13 cellular contexts compared by ENCODE assay signal in the genomic region with DNA sequence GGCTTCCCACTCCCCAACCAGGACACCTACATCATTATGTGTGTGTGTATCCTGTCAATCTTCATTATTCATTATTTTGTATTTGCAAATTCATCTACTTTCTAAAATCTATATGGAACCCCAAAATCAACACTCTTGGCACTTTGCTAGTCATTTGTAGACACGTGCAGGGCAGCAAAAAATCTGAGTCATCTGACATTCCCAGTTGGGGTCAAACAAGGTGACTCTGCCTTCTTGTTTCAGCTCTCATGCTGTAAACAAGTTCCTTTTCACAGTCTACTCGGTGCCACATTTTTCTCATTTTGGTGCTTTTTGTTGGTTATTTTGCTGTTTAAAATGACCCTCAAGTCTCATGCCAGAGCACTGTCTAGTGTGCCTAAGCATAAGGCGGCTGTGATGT. TPM values are rescaled to one million over a fixed set of nuclear protein-coding genes. Genes with fewer than 3 reads are reported as not detected.
A peak's percentile ranks its signal among the peaks of the same experiment; 100 is the strongest.
DNase-seq lines count a peak whose midpoint lies in the region; ATAC-seq and TF ChIP-seq lines count a peak whose summit lies in the region.
"Had no signal": no experiment of that assay in that cellular context is flagged by ENCODE, and none has a peak within 500 bp of the region (broad histone marks: within the 10 kb centered on the region; RNA-seq: fewer than 3 reads in every experiment).

No MANE protein-coding gene starts in this region.

- no peak overlapping the region for H3K18ac ChIP-seq in mesendoderm (ENCODE audit: low read length)

- no peaks in the 10 kb centered on the region for H3K27me3 ChIP-seq in CD4-positive, CD25-positive, alpha-beta regulatory T cell (ENCODE audit: control insufficient read depth, insufficient read depth, low read length)
- H3K27me3 ChIP-seq in mesendoderm (ENCODE audit: insufficient read depth, low read length, poor library complexity) (no peaks in the 10 kb centered on the region), osteoblast (ENCODE audit: insufficient read depth, low read length) (no peaks in the 10 kb centered on the region)
- H3K27me3 ChIP-seq: heart right ventricle had no signal

- H2BK5ac ChIP-seq in mesendoderm (ENCODE audit: low read length), result no peak overlapping the region

- H3K4ac ChIP-seq in mesendoderm (ENCODE audit: low read depth, low read length), result no peak overlapping the region

- H3K27ac Mint-ChIP-seq in CD4-positive, CD25-positive, alpha-beta regulatory T cell, result peak overlapping the region; percentile 42 to 87 (median 48)
- H3K27ac Mint-ChIP-seq in Calu3 (ENCODE audit: unreplicated experiment) (peak overlapping the region; percentile 20), memory B cell (peak overlapping the region; percentile 3)
- H3K27ac Mint-ChIP-seq in activated T-helper 2 cell treated with anti-CD3 and anti-CD28 coated beads, Interferon-gamma antibody, Interleukin-2, Interleukin-4, amounts not matched to agents 10 μg/mL and 5 μg/mL and 100 μg/mL, durations not matched to agents 14 hours and 24 hours and 36 hours, result peak overlapping the region; percentile 78
- H3K27ac Mint-ChIP-seq: activated CD4-positive, alpha-beta T cell treated with anti-CD3 and anti-CD28 coated beads, Interleukin-2, amount 10 ng/mL, durations not matched to agents 7 days and 5 days had no signal

- no peak overlapping the region for H3K4me3 Mint-ChIP-seq in CD4-positive, CD25-positive, alpha-beta regulatory T cell
- no peak overlapping the region for H3K4me3 Mint-ChIP-seq in Calu3 (ENCODE audit: low read depth, unreplicated experiment)
- no peak overlapping the region for H3K4me3 Mint-ChIP-seq in activated T-helper 2 cell treated with anti-CD3 and anti-CD28 coated beads, Interferon-gamma antibody, Interleukin-2, Interleukin-4, amounts not matched to agents 10 μg/mL and 5 μg/mL and 100 μg/mL, durations not matched to agents 14 hours and 24 hours and 36 hours (ENCODE audit: low read depth)
- H3K4me3 Mint-ChIP-seq in memory B cell, result no peak overlapping the region
- H3K4me3 Mint-ChIP-seq: activated CD4-positive, alpha-beta T cell treated with anti-CD3 and anti-CD28 coated beads, Interleukin-2, amount 10 ng/mL, durations not matched to agents 7 days and 5 days had no signal

- peaks cover 0 to 1% (median 0%) of the 10 kb centered on the region in 7 donors for H3K9me3 Mint-ChIP-seq in CD4-positive, CD25-positive, alpha-beta regulatory T cell
- H3K9me3 Mint-ChIP-seq in Calu3 (ENCODE audit: low read depth, unreplicated experiment) (peaks cover 9% of the 10 kb centered on the region), memory B cell (peaks cover 2% of the 10 kb centered on the region)
- peaks cover 4% of the 10 kb centered on the region for H3K9me3 Mint-ChIP-seq in activated T-helper 2 cell treated with anti-CD3 and anti-CD28 coated beads, Interferon-gamma antibody, Interleukin-2, Interleukin-4, amounts not matched to agents 10 μg/mL and 5 μg/mL and 100 μg/mL, durations not matched to agents 14 hours and 24 hours and 36 hours

- no peak for ATAC-seq in CD4-positive, CD25-positive, alpha-beta regulatory T cell (ENCODE audit: low read depth in 2 of 2)
- no peak for ATAC-seq in memory B cell (ENCODE audit: low read depth)

- no peaks in the 10 kb centered on the region for H3K27me3 Mint-ChIP-seq in CD4-positive, CD25-positive, alpha-beta regulatory T cell
- no peaks in the 10 kb centered on the region for H3K27me3 Mint-ChIP-seq in Calu3 (ENCODE audit: unreplicated experiment)
- no peaks in the 10 kb centered on the region for H3K27me3 Mint-ChIP-seq in activated T-helper 2 cell treated with anti-CD3 and anti-CD28 coated beads, Interferon-gamma antibody, Interleukin-2, Interleukin-4, amounts not matched to agents 10 μg/mL and 5 μg/mL and 100 μg/mL, durations not matched to agents 14 hours and 24 hours and 36 hours (ENCODE audit: low read depth)
- no peaks in the 10 kb centered on the region for H3K27me3 Mint-ChIP-seq in memory B cell
- H3K27me3 Mint-ChIP-seq: activated CD4-positive, alpha-beta T cell treated with anti-CD3 and anti-CD28 coated beads, Interleukin-2, amount 10 ng/mL, durations not matched to agents 7 days and 5 days had no signal

- H3K4me2 ChIP-seq in mesendoderm (ENCODE audit: low read length) (no peak overlapping the region), osteoblast (ENCODE audit: insufficient read depth, low read length) (no peak overlapping the region)

- peaks cover 23% of the 10 kb centered on the region for H3K79me1 ChIP-seq in mesendoderm (ENCODE audit: low read length)

- CTCF ChIA-PET in Calu3 (lab: Charles Lee), result no interaction called here

- no CpG with 5 or more reads among the region's 3 CpGs for WGBS in mesendoderm (ENCODE audit: extremely low coverage, insufficient coverage, low lambda C conversion rate)

- H3K36me3 Mint-ChIP-seq in CD4-positive, CD25-positive, alpha-beta regulatory T cell, result peaks cover 66% of the 10 kb centered on the region
- peaks cover 27% of the 10 kb centered on the region for H3K36me3 Mint-ChIP-seq in Calu3 (ENCODE audit: insufficient read depth, unreplicated experiment)
- H3K36me3 Mint-ChIP-seq in activated T-helper 2 cell treated with anti-CD3 and anti-CD28 coated beads, Interferon-gamma antibody, Interleukin-2, Interleukin-4, amounts not matched to agents 10 μg/mL and 5 μg/mL and 100 μg/mL, durations not matched to agents 14 hours and 24 hours and 36 hours (ENCODE audit: low read depth), result peaks cover 79% of the 10 kb centered on the region
- peaks cover 33% of the 10 kb centered on the region for H3K36me3 Mint-ChIP-seq in memory B cell

- DNase-seq in CD4-positive, CD25-positive, alpha-beta regulatory T cell, result no peak
- DNase-seq in Calu3 (no peak), memory B cell (ENCODE audit: low spot score in 2 of 2) (no peak), mesendoderm (no peak), T-helper 9 cell (no peak), osteoblast (ENCODE audit: insufficient read length, low spot score, missing footprints) (no peak)
- no peak for DNase-seq in activated T-helper 2 cell treated with anti-CD3 and anti-CD28 coated beads, Interferon-gamma antibody, Interleukin-2, Interleukin-4, amounts not matched to agents 10 μg/mL and 5 μg/mL and 100 μg/mL, durations not matched to agents 14 hours and 24 hours and 36 hours (ENCODE audit: low spot score)
- DNase-seq: activated CD4-positive, alpha-beta T cell treated with anti-CD3 and anti-CD28 coated beads, Interleukin-2, amount 10 ng/mL, durations not matched to agents 7 days and 5 days; C1 segment of cervical spinal cord; heart right ventricle; NCI-H2029; NCI-H69 had no signal

- H3K79me2 ChIP-seq in mesendoderm (ENCODE audit: control insufficient read depth, insufficient read depth, low read length) (peaks cover 31% of the 10 kb centered on the region), osteoblast (ENCODE audit: insufficient read depth, low read length) (peaks cover 61% of the 10 kb centered on the region)

- no peak for TF ChIP-seq CTCF in Calu3 (IDR thresholded peaks at IDR 0.05; ENCODE audit: unreplicated experiment)
- no peak for TF ChIP-seq CTCF in osteoblast (IDR thresholded peaks at IDR 0.05; ENCODE audit: extremely low read depth, low read depth, low read length)

- peaks cover 29 to 83% (median 61%) of the 10 kb centered on the region in 4 donors for H3K4me1 Mint-ChIP-seq in CD4-positive, CD25-positive, alpha-beta regulatory T cell
- H3K4me1 Mint-ChIP-seq in Calu3 (ENCODE audit: low read depth, unreplicated experiment), result peaks cover 28% of the 10 kb centered on the region
- H3K4me1 Mint-ChIP-seq in activated T-helper 2 cell treated with anti-CD3 and anti-CD28 coated beads, Interferon-gamma antibody, Interleukin-2, Interleukin-4, amounts not matched to agents 10 μg/mL and 5 μg/mL and 100 μg/mL, durations not matched to agents 14 hours and 24 hours and 36 hours (ENCODE audit: low read depth), result peaks cover 61% of the 10 kb centered on the region
- peaks cover 32% of the 10 kb centered on the region for H3K4me1 Mint-ChIP-seq in memory B cell

- no TSS peak for BruUV-seq in Calu3 (replicated peaks; lab: Mats Ljungman, UMichigan)

- H3K27ac ChIP-seq in CD4-positive, CD25-positive, alpha-beta regulatory T cell (ENCODE audit: insufficient read depth, low read length, poor library complexity, severe bottlenecking), result no peak overlapping the region
- H3K27ac ChIP-seq in mesendoderm (ENCODE audit: low read depth, low read length) (no peak overlapping the region), osteoblast (ENCODE audit: low read depth, low read length) (no peak overlapping the region)

- H3K4me3 ChIP-seq in CD4-positive, CD25-positive, alpha-beta regulatory T cell (ENCODE audit: low read depth, low read length), result no peak overlapping the region
- H3K4me3 ChIP-seq in mesendoderm (ENCODE audit: low read length), result no peak overlapping the region
- H3K4me3 ChIP-seq in osteoblast (ENCODE audit: insufficient read depth, low read length), result no peak overlapping the region
- H3K4me3 ChIP-seq: heart right ventricle had no signal

- peaks cover 28% of the 10 kb centered on the region for H4K20me1 ChIP-seq in osteoblast (ENCODE audit: insufficient read depth, low read length)

- no peak overlapping the region for H2AFZ ChIP-seq in osteoblast (ENCODE audit: low read length)

- H4K5ac ChIP-seq in mesendoderm (ENCODE audit: low read length), result no peak overlapping the region

- no peak overlapping the region for H4K8ac ChIP-seq in mesendoderm (ENCODE audit: low read depth, low read length)

- intact Hi-C loops in Calu3 (cut with micrococcal nuclease; ENCODE audit: unreplicated experiment), result no loop called here
- intact Hi-C loops in activated T-helper 2 cell treated with anti-CD3 and anti-CD28 coated beads, Interferon-gamma antibody, Interleukin-2, Interleukin-4, amounts not matched to agents 10 μg/mL and 5 μg/mL and 100 μg/mL, durations not matched to agents 14 hours and 24 hours and 36 hours (cut with micrococcal nuclease), result loop anchor here (10.0 kb wide), 1 partner anchor 129 kb away; a partner anchor contains a TSS

- peaks cover 54% of the 10 kb centered on the region for H3K4me1 ChIP-seq in CD4-positive, CD25-positive, alpha-beta regulatory T cell (ENCODE audit: control insufficient read depth, insufficient read depth, low read length, poor library complexity, severe bottlenecking)
- H3K4me1 ChIP-seq in mesendoderm (ENCODE audit: control insufficient read depth, low read depth, low read length) (peaks cover 10% of the 10 kb centered on the region), osteoblast (ENCODE audit: insufficient read depth, low read length) (peaks cover 11% of the 10 kb centered on the region)

- H2BK15ac ChIP-seq in mesendoderm (replicated peaks; ENCODE audit: low read depth), result no peak overlapping the region

- no peak overlapping the region for H3K23ac ChIP-seq in mesendoderm (ENCODE audit: low read length)

- H3K36me3 ChIP-seq in CD4-positive, CD25-positive, alpha-beta regulatory T cell (ENCODE audit: control insufficient read depth, insufficient read depth, low read length), result peaks cover 41% of the 10 kb centered on the region
- H3K36me3 ChIP-seq in mesendoderm (ENCODE audit: control insufficient read depth, insufficient read depth, low read length), result no peaks in the 10 kb centered on the region
- peaks cover 13% of the 10 kb centered on the region for H3K36me3 ChIP-seq in osteoblast (ENCODE audit: insufficient read depth, low read length)

- H2BK120ac ChIP-seq in mesendoderm (ENCODE audit: low read depth, low read length), result no peak overlapping the region

- H3K9ac ChIP-seq in mesendoderm (ENCODE audit: low read length), result no peak overlapping the region

- no peaks in the 10 kb centered on the region for H3K9me3 ChIP-seq in CD4-positive, CD25-positive, alpha-beta regulatory T cell (ENCODE audit: control insufficient read depth in 2 of 2, low read length in 2 of 2)
- no peaks in the 10 kb centered on the region for H3K9me3 ChIP-seq in osteoblast (ENCODE audit: low read depth, low read length)

- no peak overlapping the region for H2AK5ac ChIP-seq in mesendoderm (ENCODE audit: low read length)

- no peak overlapping the region for H3K56ac ChIP-seq in mesendoderm (ENCODE audit: low read length)

RNA-seq across cellular contexts. Expression of a gene that starts 5.9 kb away (rescaled TPM):
- total RNA-seq in CD4-positive, CD25-positive, alpha-beta regulatory T cell, result 32.6 TPM
- polyA plus RNA-seq in CD4-positive, CD25-positive, alpha-beta regulatory T cell, result 100 to 1,000 TPM; 139 to 156 (median 150) TPM
- 31.7 and 33.1 TPM in 2 replicates for total RNA-seq in Calu3 (2022)
- total RNA-seq in activated T-helper 2 cell treated with anti-CD3 and anti-CD28 coated beads, Interferon-gamma antibody, Interleukin-2, Interleukin-4, amounts not matched to agents 10 μg/mL and 5 μg/mL and 100 μg/mL, durations not matched to agents 14 hours and 24 hours and 36 hours, result 46.6 and 49.6 TPM in 2 replicates
- 51.6 TPM for polyA plus RNA-seq in mesendoderm (2013, experiment 1 of 2)
- polyA plus RNA-seq in mesendoderm (2013, experiment 2 of 2), result 51.1 TPM
- 38.0 and 39.2 TPM in 2 replicates for total RNA-seq in osteoblast

RNA-seq across cellular contexts. Expression of a gene that starts 10.1 kb away (rescaled TPM):
- total RNA-seq in CD4-positive, CD25-positive, alpha-beta regulatory T cell, result not detected
- polyA plus RNA-seq in CD4-positive, CD25-positive, alpha-beta regulatory T cell, result 1 to 10 TPM in 3 of 4 donors, not detected in 1; 1.2 to 4.1 (median 1.5) TPM
- total RNA-seq in Calu3 (2022) (365 and 600 TPM in 2 replicates), osteoblast (0.29 and 0.36 TPM in 2 replicates)
- total RNA-seq in activated T-helper 2 cell treated with anti-CD3 and anti-CD28 coated beads, Interferon-gamma antibody, Interleukin-2, Interleukin-4, amounts not matched to agents 10 μg/mL and 5 μg/mL and 100 μg/mL, durations not matched to agents 14 hours and 24 hours and 36 hours, result 3.4 and 5.8 TPM in 2 replicates
- not detected for polyA plus RNA-seq in mesendoderm (2013, experiment 1 of 2)
- polyA plus RNA-seq in mesendoderm (2013, experiment 2 of 2), result 0.35 TPM
- total RNA-seq: G401 had no signal

RNA-seq across cellular contexts. Expression of a gene that starts 12.2 kb away (rescaled TPM):
- total RNA-seq in CD4-positive, CD25-positive, alpha-beta regulatory T cell, result 27.5 TPM
- 100 to 1,000 TPM in 1 of 4 donors, 10 to 100 TPM in 3; 81.1 to 103 (median 94.8) TPM for polyA plus RNA-seq in CD4-positive, CD25-positive, alpha-beta regulatory T cell
- total RNA-seq in Calu3 (2022) (9.2 and 13.2 TPM in 2 replicates), osteoblast (10.0 and 10.9 TPM in 2 replicates)
- total RNA-seq in activated T-helper 2 cell treated with anti-CD3 and anti-CD28 coated beads, Interferon-gamma antibody, Interleukin-2, Interleukin-4, amounts not matched to agents 10 μg/mL and 5 μg/mL and 100 μg/mL, durations not matched to agents 14 hours and 24 hours and 36 hours, result 18.2 and 20.8 TPM in 2 replicates
- 16.0 TPM for polyA plus RNA-seq in mesendoderm (2013, experiment 1 of 2)
- 15.6 TPM for polyA plus RNA-seq in mesendoderm (2013, experiment 2 of 2)

Comparison
In these comparisons a context has a peak if more than half of its experiments do, and no peak if none do; other contexts are left out.
1. H3K27ac Mint-ChIP-seq: peak in every context shown above with its lines; median percentile 78 in activated T-helper 2 cell treated with anti-CD3 and anti-CD28 coated beads, Interferon-gamma antibody, Interleukin-2, Interleukin-4, amounts not matched to agents 10 μg/mL and 5 μg/mL and 100 μg/mL, durations not matched to agents 14 hours and 24 hours and 36 hours; 48 in CD4-positive, CD25-positive, alpha-beta regulatory T cell; 20 in Calu3; 3 in memory B cell.
2. RNA of a gene that starts 10.1 kb away (total RNA-seq): 365 to 600 TPM in Calu3; 3.4 to 5.8 TPM in activated T-helper 2 cell treated with anti-CD3 and anti-CD28 coated beads, Interferon-gamma antibody, Interleukin-2, Interleukin-4, amounts not matched to agents 10 μg/mL and 5 μg/mL and 100 μg/mL, durations not matched to agents 14 hours and 24 hours and 36 hours, not detected in CD4-positive, CD25-positive, alpha-beta regulatory T cell (single experiment) and 0.29 to 0.36 TPM in osteoblast; every median in the first group is over 10 times any median in the second.